Comparison of ENCODE assay signal across 1 cellular context in genomic region chr1:102970496-102971078, GRCh38.
TF ChIP-seq lines count a peak whose summit lies in the region.

No MANE protein-coding gene starts in this region.

TF ChIP-seq in GM23338, 12 proteins besides CTCF, POLR2A, EP300 and RAD21 (continued from another document):
- no peak for TF ChIP-seq REST (IDR thresholded peaks at IDR 0.05; ENCODE audit: unreplicated experiment)
- TF ChIP-seq ZNF114 (CRISPR knock-in tag; IDR thresholded peaks at IDR 0.05) = no peak
- no peak for TF ChIP-seq STAT1 (IDR thresholded peaks at IDR 0.05; ENCODE audit: unreplicated experiment)
- TF ChIP-seq EZH2 (IDR thresholded peaks at IDR 0.05; ENCODE audit: low read depth, unreplicated experiment) = no peak
TF ChIP-seq in GM23338: peak in this region for 0.
